1 cellular context compared by ENCODE assay signal in genomic region chr3:184561329-184562145, GRCh38.
TF ChIP-seq lines count a peak whose summit lies in the region.

Gene EPHB3, plus strand, starts transcription at chr3:184561785. Its CDS starts 451 bp downstream, at chr3:184562236.

TF ChIP-seq in H1, 55 proteins besides CTCF, POLR2A, EP300 and RAD21 (continued from another document):
- TF ChIP-seq SP4 (IDR thresholded peaks at IDR 0.05; ENCODE audit: low read length) (peak; percentile 97), GABPA (IDR thresholded peaks at IDR 0.05; ENCODE audit: borderline replicate concordance, insufficient read depth, low read length) (no peak), NANOG (IDR thresholded peaks at IDR 0.05; ENCODE audit: insufficient read depth, low read depth, low read length, poor library complexity, severe bottlenecking) (no peak), MAFK (IDR thresholded peaks at IDR 0.05; ENCODE audit: low read depth, low read length) (no peak), PHF8 (conservative IDR thresholded peaks at IDR 0.05; ENCODE audit: low read depth, low read length) (0 out of 2 replicates have a peak, but pooled peaks have one; percentile 27), MAX (IDR thresholded peaks at IDR 0.05) (0 out of 2 replicates have a peak, but pooled peaks have one; percentile 47), CBX8 (IDR thresholded peaks at IDR 0.05; ENCODE audit: borderline replicate concordance, low read depth, low read length) (no peak), SUZ12 (IDR thresholded peaks at IDR 0.05; ENCODE audit: low read length) (no peak; the same call in 1 of the 2 replicates), CEBPB (IDR thresholded peaks at IDR 0.05; ENCODE audit: low read depth, low read length) (no peak; the same call in 1 of the 2 replicates), CTBP2 (IDR thresholded peaks at IDR 0.05; ENCODE audit: borderline replicate concordance, insufficient read depth, insufficient read length, low read length) (no peak), USF2 (IDR thresholded peaks at IDR 0.05; ENCODE audit: low read length) (no peak), POLR2AphosphoS5 (IDR thresholded peaks at IDR 0.05; ENCODE audit: low read depth, low read length) (peak; percentile 19; the same call in 1 of the 2 replicates), HDAC2 (IDR thresholded peaks at IDR 0.05; ENCODE audit: borderline replicate concordance in 1 of 2, low read depth in 2 of 2, low read length in 2 of 2) (no peak), TAF1 (IDR thresholded peaks at IDR 0.05; ENCODE audit: low read depth, low read length) (peak; percentile 91), SIX5 (IDR thresholded peaks at IDR 0.05; ENCODE audit: low read depth, low read length) (no peak), KDM1A (IDR thresholded peaks at IDR 0.05; ENCODE audit: borderline replicate concordance, low read length) (no peak), BRCA1 (IDR thresholded peaks at IDR 0.05; ENCODE audit: low read depth, low read length) (no peak), EZH2 (IDR thresholded peaks at IDR 0.05; ENCODE audit: low read depth, low read length, severe bottlenecking) (no peak), KDM4A (IDR thresholded peaks at IDR 0.05; ENCODE audit: low read depth, low read length, severe bottlenecking) (no peak), CHD2 (IDR thresholded peaks at IDR 0.05; ENCODE audit: low read length) (peak; percentile 58; the same call in 1 of the 2 replicates), ATF3 (IDR thresholded peaks at IDR 0.05; ENCODE audit: insufficient read depth, low read depth, low read length) (0 out of 2 replicates have a peak, but pooled peaks have one; percentile 29), YY1 (IDR thresholded peaks at IDR 0.05; ENCODE audit: low read depth, low read length) (peak; percentile 63; the same call in 1 of the 2 replicates), CHD7 (IDR thresholded peaks at IDR 0.05; ENCODE audit: insufficient replicate concordance, low read length) (no peak), EGR1 (IDR thresholded peaks at IDR 0.05; ENCODE audit: borderline replicate concordance, low read depth, low read length) (peak; percentile 50; the same call in 1 of the 2 replicates), SP1 (IDR thresholded peaks at IDR 0.05; ENCODE audit: low read depth, low read length) (peak; percentile 87), SRF (IDR thresholded peaks at IDR 0.05; ENCODE audit: low read depth, low read length) (no peak), FOSL1 (IDR thresholded peaks at IDR 0.05; ENCODE audit: insufficient read depth, low read depth, low read length) (no peak), HDAC6 (IDR thresholded peaks at IDR 0.05; ENCODE audit: low read depth, low read length) (no peak), TCF12 (IDR thresholded peaks at IDR 0.05; ENCODE audit: low read depth, low read length) (0 out of 2 replicates have a peak, but pooled peaks have one; percentile 38), CHD1 (IDR thresholded peaks at IDR 0.05; ENCODE audit: low read depth, low read length) (no peak), ASH2L (IDR thresholded peaks at IDR 0.05; ENCODE audit: low read length) (no peak), ATF2 (IDR thresholded peaks at IDR 0.05; ENCODE audit: low read length) (no peak), TBP (IDR thresholded peaks at IDR 0.05; ENCODE audit: low read depth, low read length) (peak; percentile 93), NRF1 (IDR thresholded peaks at IDR 0.05; ENCODE audit: low read depth, low read length) (no peak), RNF2 (IDR thresholded peaks at IDR 0.05; ENCODE audit: borderline replicate concordance, low read depth, low read length, missing control alignments, poor library complexity, severe bottlenecking) (no peak), RXRA (IDR thresholded peaks at IDR 0.05; ENCODE audit: insufficient read depth, low read depth, low read length) (no peak), RBBP5 (IDR thresholded peaks at IDR 0.05; ENCODE audit: borderline replicate concordance, low read depth, low read length) (no peak), SAP30 (IDR thresholded peaks at IDR 0.05; ENCODE audit: insufficient read depth, insufficient replicate concordance, low read length) (no peak), SIRT6 (IDR thresholded peaks at IDR 0.05; ENCODE audit: low read length) (no peak), BCL11A (IDR thresholded peaks at IDR 0.05; ENCODE audit: low read depth in 2 of 2, low read length in 2 of 2) (no peak), SIN3A (conservative IDR thresholded peaks at IDR 0.05 in 1 of 2, IDR thresholded peaks at IDR 0.05 in 1 of 2; ENCODE audit: low read depth in 1 of 2, low read length in 2 of 2) (peak in 1 of 2 experiments; percentile 64; a peak in 1 of 4 replicates), BACH1 (IDR thresholded peaks at IDR 0.05; ENCODE audit: low read length) (no peak), CBX5 (IDR thresholded peaks at IDR 0.05; ENCODE audit: low read depth, low read length) (no peak), CREB1 (IDR thresholded peaks at IDR 0.05) (no peak), KDM5A (IDR thresholded peaks at IDR 0.05; ENCODE audit: low read length) (no peak; the same call in 1 of the 2 replicates), TEAD4 (IDR thresholded peaks at IDR 0.05; ENCODE audit: low read depth, low read length) (no peak), E2F6 (IDR thresholded peaks at IDR 0.05) (no peak), SP2 (IDR thresholded peaks at IDR 0.05; ENCODE audit: low read length) (no peak), JUND (IDR thresholded peaks at IDR 0.05; ENCODE audit: low read length) (peak; percentile 53; the same call in 1 of the 2 replicates), POU5F1 (IDR thresholded peaks at IDR 0.05; ENCODE audit: low read depth, low read length) (no peak), RFX5 (IDR thresholded peaks at IDR 0.05; ENCODE audit: borderline replicate concordance, low read depth, low read length) (no peak), ZNF274 (IDR thresholded peaks at IDR 0.05; ENCODE audit: borderline replicate concordance, extremely low read depth, low read length) (no peak)
